ENCODE assay signal across 19 cellular contexts in the genomic region with DNA sequence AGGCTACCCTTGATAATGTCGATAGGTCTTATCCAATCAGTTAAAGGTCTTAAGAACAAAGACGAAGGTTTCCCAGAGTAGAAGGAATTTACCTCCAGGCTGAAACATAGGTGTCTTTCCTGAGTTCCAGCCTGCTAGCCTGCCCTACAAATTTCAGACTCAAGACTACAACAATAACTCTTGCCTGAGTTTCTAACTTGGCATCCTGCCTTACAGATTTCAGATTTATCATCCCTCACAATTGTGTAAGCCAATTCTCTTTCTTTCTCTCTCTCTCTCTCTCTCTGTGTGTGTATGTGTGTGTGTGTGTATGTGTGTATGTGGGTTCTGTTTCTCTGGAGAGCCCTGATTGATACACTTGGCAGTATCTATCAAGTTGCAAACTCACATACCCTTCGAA. TPM values are rescaled to one million over a fixed set of nuclear protein-coding genes. Genes with fewer than 3 reads are reported as not detected.
"Had no signal": no experiment of that assay in that cellular context is flagged by ENCODE, and none has a peak within 500 bp of the region (broad histone marks: within the 10 kb centered on the region; RNA-seq: fewer than 3 reads in every experiment).

No MANE protein-coding gene starts in this region.

- H3K4me3 Mint-ChIP-seq: activated CD4-positive, alpha-beta memory T cell treated with anti-CD3 and anti-CD28 coated beads, Interleukin-2, amount 10 ng/mL, durations not matched to agents 7 days and 5 days; activated naive CD4-positive, alpha-beta T cell treated with anti-CD3 and anti-CD28 coated beads, Interleukin-2, amount 10 ng/mL, durations not matched to agents 7 days and 5 days; activated naive CD8-positive, alpha-beta T cell treated with anti-CD3 and anti-CD28 coated beads, Interleukin-2, amount 50 U/mL, for 24 hours; brain; memory B cell; nephron progenitor cell had no signal

- H3K4me1 Mint-ChIP-seq: activated CD4-positive, alpha-beta memory T cell treated with anti-CD3 and anti-CD28 coated beads, Interleukin-2, amount 10 ng/mL, durations not matched to agents 7 days and 5 days; brain; memory B cell had no signal

- H3K27ac ChIP-seq: esophagus muscularis mucosa, left ventricle myocardium inferior, sigmoid colon, spleen, thoracic aorta had no signal

- H3K9ac ChIP-seq: SK-N-SH had no signal

- H3K4me3 ChIP-seq: esophagus muscularis mucosa, left ventricle myocardium inferior, mucosa of descending colon, sigmoid colon, spleen, thoracic aorta had no signal

- H3K36me3 ChIP-seq: esophagus muscularis mucosa, left ventricle myocardium inferior, sigmoid colon, spleen, thoracic aorta had no signal

- H3K9me3 ChIP-seq: sigmoid colon, SK-N-SH, thoracic aorta had no signal

- H3K27ac Mint-ChIP-seq: activated CD4-positive, alpha-beta memory T cell treated with anti-CD3 and anti-CD28 coated beads, Interleukin-2, amount 10 ng/mL, durations not matched to agents 7 days and 5 days; activated naive CD4-positive, alpha-beta T cell treated with anti-CD3 and anti-CD28 coated beads, Interleukin-2, amount 10 ng/mL, durations not matched to agents 7 days and 5 days; activated naive CD8-positive, alpha-beta T cell treated with anti-CD3 and anti-CD28 coated beads, Interleukin-2, amount 50 U/mL, for 24 hours; brain; memory B cell; nephron progenitor cell had no signal

- H3K36me3 Mint-ChIP-seq: activated naive CD4-positive, alpha-beta T cell treated with anti-CD3 and anti-CD28 coated beads, Interleukin-2, amount 10 ng/mL, durations not matched to agents 7 days and 5 days; brain; memory B cell had no signal

- H3K27me3 ChIP-seq: esophagus muscularis mucosa, sigmoid colon had no signal

- DNase-seq: activated CD4-positive, alpha-beta memory T cell treated with anti-CD3 and anti-CD28 coated beads, Interleukin-2, amount 10 ng/mL, durations not matched to agents 7 days and 5 days; activated CD4-positive, alpha-beta T cell treated with anti-CD3 and anti-CD28 coated beads for 48 hours; activated effector memory CD4-positive, alpha-beta T cell treated with anti-CD3 and anti-CD28 coated beads, Interleukin-2, amount 50 U/mL, for 16 hours; activated naive CD8-positive, alpha-beta T cell treated with anti-CD3 and anti-CD28 coated beads, Interleukin-2, amount 50 U/mL, for 24 hours; aorta; effector memory CD4-positive, alpha-beta T cell; left ventricle myocardium inferior; nephron progenitor cell; SK-N-SH; spleen; stimulated activated CD4-positive, alpha-beta T cell treated with anti-CD3 and anti-CD28 coated beads, Interleukin-4, amount 100 ng/mL, for 1 hour had no signal

RNA-seq across cellular contexts. Expression of a gene that starts 39.1 kb away (rescaled TPM):
- total RNA-seq: dermis microvascular lymphatic vessel endothelial cell, left ventricle myocardium inferior, mucosa of descending colon, sigmoid colon, thoracic aorta had no signal
- polyA plus RNA-seq: aorta, sigmoid colon had no signal
